Comparison of ENCODE assay signal across 1 cellular context in the genomic region with DNA sequence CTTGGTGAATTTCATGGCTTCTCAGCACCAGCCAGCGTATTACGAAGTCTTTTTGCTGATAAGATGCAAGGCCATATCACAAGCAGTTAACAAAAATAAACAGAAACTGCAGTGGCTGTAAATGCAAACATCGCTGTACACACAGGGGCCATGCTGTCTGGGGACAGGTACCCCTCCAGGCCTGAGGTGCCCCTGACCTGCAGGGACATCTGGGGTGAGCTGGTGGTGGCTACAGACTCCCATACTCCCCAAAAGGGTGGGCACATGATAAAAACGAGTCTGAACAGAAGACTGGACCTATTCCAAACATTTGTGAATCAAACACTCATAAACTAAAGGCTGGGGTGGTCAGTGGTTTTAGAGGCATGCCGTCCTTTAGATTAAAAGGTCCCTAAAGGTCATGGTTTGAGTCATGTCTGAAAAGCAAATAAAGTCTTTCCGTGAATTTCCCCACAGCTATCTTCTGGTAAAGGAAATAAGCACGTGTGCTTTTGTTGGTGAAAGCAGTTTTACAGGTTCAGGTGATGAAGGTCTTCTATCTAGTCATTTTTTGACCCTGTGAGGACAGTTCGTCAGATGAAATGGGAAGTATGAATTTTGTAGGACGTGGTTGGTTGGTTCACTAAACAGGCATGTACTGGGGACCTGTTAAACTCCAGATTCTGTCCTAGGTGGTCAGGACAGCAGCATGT.
TF ChIP-seq lines count a peak whose summit lies in the region.

No MANE protein-coding gene starts in this region.

TF ChIP-seq in IMR-90, 13 proteins besides CTCF, POLR2A, EP300 and RAD21 (continued from another document):
- TF ChIP-seq, protein P1, sequence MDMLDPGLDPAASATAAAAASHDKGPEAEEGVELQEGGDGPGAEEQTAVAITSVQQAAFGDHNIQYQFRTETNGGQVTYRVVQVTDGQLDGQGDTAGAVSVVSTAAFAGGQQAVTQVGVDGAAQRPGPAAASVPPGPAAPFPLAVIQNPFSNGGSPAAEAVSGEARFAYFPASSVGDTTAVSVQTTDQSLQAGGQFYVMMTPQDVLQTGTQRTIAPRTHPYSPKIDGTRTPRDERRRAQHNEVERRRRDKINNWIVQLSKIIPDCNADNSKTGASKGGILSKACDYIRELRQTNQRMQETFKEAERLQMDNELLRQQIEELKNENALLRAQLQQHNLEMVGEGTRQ (IDR thresholded peaks at IDR 0.05; ENCODE audit: low read depth, low read length), result no peak
- TF ChIP-seq MAFK (IDR thresholded peaks at IDR 0.05; ENCODE audit: low read depth, low read length) (no peak), MXI1 (IDR thresholded peaks at IDR 0.05; ENCODE audit: borderline replicate concordance, low read depth, low read length) (0 out of 2 replicates have a peak, but pooled peaks have one; percentile 28), NFE2L2 (IDR thresholded peaks at IDR 0.05; ENCODE audit: low read depth, low read length) (no peak), BHLHE40 (IDR thresholded peaks at IDR 0.05; ENCODE audit: low read depth, low read length) (peak; percentile 52), RFX5 (IDR thresholded peaks at IDR 0.05; ENCODE audit: low read depth, low read length) (no peak)
